ENCODE assay signal across 12 cellular contexts in the genomic region with DNA sequence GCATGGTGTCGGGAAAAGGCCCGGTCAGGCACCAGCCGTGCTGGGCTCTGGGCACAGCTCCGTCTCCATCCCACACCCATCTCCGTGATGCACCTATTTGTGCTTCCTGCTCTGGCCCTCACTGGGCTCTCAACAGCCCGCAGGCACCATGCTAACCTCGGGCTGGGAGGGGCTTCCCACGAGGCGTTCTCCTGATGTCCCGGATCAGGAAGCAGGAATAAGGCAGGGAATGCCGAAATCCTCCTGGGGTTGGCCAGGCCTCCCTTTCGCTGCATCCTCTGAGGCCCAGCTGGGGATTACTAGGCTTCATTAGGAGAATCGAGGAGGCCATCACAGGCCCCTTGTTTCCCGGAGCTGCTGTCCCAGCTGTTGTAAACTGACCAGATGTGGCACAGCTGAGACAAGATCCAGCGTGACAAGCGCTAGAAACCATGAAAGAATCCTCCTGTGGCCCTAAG.
A peak's percentile ranks its signal among the peaks of the same experiment; 100 is the strongest.
DNase-seq lines count a peak whose midpoint lies in the region; ATAC-seq lines count a peak whose summit lies in the region.
"Had no signal": no experiment of that assay in that cellular context is flagged by ENCODE, and none has a peak within 500 bp of the region (broad histone marks: within the 10 kb centered on the region; RNA-seq: fewer than 3 reads in every experiment).

No MANE protein-coding gene starts in this region.

- CTCF ChIA-PET in activated CD4-positive, alpha-beta memory T cell treated with anti-CD3 and anti-CD28 coated beads, Interleukin-2, amount 10 ng/mL, durations not matched to agents 7 days and 5 days (lab: Charles Lee) = interaction anchor here (1.2 to 3.5 kb wide), 8 partner anchors 13 to 69 kb away, joined by 4 to 24 read pairs (median 10); no protein-coding TSS in a partner anchor

- no peaks in the 10 kb centered on the region for H3K9me3 Mint-ChIP-seq in activated CD4-positive, alpha-beta memory T cell treated with anti-CD3 and anti-CD28 coated beads, Interleukin-2, amount 10 ng/mL, durations not matched to agents 7 days and 5 days
- no peaks in the 10 kb centered on the region for H3K9me3 Mint-ChIP-seq in immature natural killer cell
- H3K9me3 Mint-ChIP-seq: T-helper 1 cell treated with Interleukin-12 subunit alpha and Interleukin-12 subunit beta and Interleukin-4 antibody, amounts not matched to agents 30 μg/mL and 1 μg/mL, for 36 hours had no signal

- H3K4me1 Mint-ChIP-seq in activated CD4-positive, alpha-beta memory T cell treated with anti-CD3 and anti-CD28 coated beads, Interleukin-2, amount 10 ng/mL, durations not matched to agents 7 days and 5 days = peaks cover 75% of the 10 kb centered on the region
- H3K4me1 Mint-ChIP-seq in immature natural killer cell = peaks cover 96% of the 10 kb centered on the region in 2 donors

- H3K27me3 Mint-ChIP-seq in activated CD4-positive, alpha-beta memory T cell treated with anti-CD3 and anti-CD28 coated beads, Interleukin-2, amount 10 ng/mL, durations not matched to agents 7 days and 5 days = no peaks in the 10 kb centered on the region
- H3K27me3 Mint-ChIP-seq in immature natural killer cell (ENCODE audit: low read depth in 3 of 3) = peaks cover 7 to 23% (median 17%) of the 10 kb centered on the region in 3 donors

- no peak overlapping the region for H3K4me3 ChIP-seq in skin epidermis

- ATAC-seq in HG03159 (IDR thresholded peaks at IDR 0.05; ENCODE audit: unreplicated experiment) = no peak
- ATAC-seq in GM21528 (IDR thresholded peaks at IDR 0.05; ENCODE audit: low FRiP score, unreplicated experiment) = no peak

- H3K27ac Mint-ChIP-seq in activated CD4-positive, alpha-beta memory T cell treated with anti-CD3 and anti-CD28 coated beads, Interleukin-2, amount 10 ng/mL, durations not matched to agents 7 days and 5 days = peak overlapping the region; percentile 76
- peak overlapping the region; percentile 86 to 98 (median 92) for H3K27ac Mint-ChIP-seq in immature natural killer cell

- POLR2A ChIA-PET in activated CD4-positive, alpha-beta memory T cell treated with anti-CD3 and anti-CD28 coated beads, Interleukin-2, amount 10 ng/mL, durations not matched to agents 7 days and 5 days (lab: Charles Lee) = interaction anchor here (1.0 to 3.0 kb wide), 7 partner anchors 12 to 69 kb away, joined by 3 to 14 read pairs (median 9); no protein-coding TSS in a partner anchor

- DNase-seq in COLO829 (ENCODE audit: low spot score) = peak; percentile 23
- no peak for DNase-seq in activated CD4-positive, alpha-beta memory T cell treated with anti-CD3 and anti-CD28 coated beads, Interleukin-2, amount 10 ng/mL, durations not matched to agents 7 days and 5 days
- DNase-seq in immature natural killer cell = no peak
- no peak for DNase-seq in GF-D8 (lab: John Stamatoyannopoulos, UW)
- no peak for DNase-seq in NCI-H2227 treated with DMSO at 0.1 percent for 48 hours (lab: John Stamatoyannopoulos, UW)
- DNase-seq: activated T-cell treated with anti-CD3 and anti-CD28 coated beads, Interleukin-2, amount 50 U/mL, for 1 hour; NCI-H1048; NK-92 treated with Interleukin-12 subunit alpha and Interleukin-12 subunit beta, amount 100 ng/mL, for 24 hours had no signal

- peak overlapping the region in 19 of 21 experiments; percentile 6 to 81 (median 44) for H3K27ac ChIP-seq in skin epidermis

- peaks cover 55% of the 10 kb centered on the region for H3K36me3 Mint-ChIP-seq in activated CD4-positive, alpha-beta memory T cell treated with anti-CD3 and anti-CD28 coated beads, Interleukin-2, amount 10 ng/mL, durations not matched to agents 7 days and 5 days (ENCODE audit: low read depth)
- peaks cover 3 to 12% (median 9%) of the 10 kb centered on the region in 3 donors for H3K36me3 Mint-ChIP-seq in immature natural killer cell

- no peak overlapping the region for H3K4me3 Mint-ChIP-seq in activated CD4-positive, alpha-beta memory T cell treated with anti-CD3 and anti-CD28 coated beads, Interleukin-2, amount 10 ng/mL, durations not matched to agents 7 days and 5 days
- H3K4me3 Mint-ChIP-seq in immature natural killer cell = peak overlapping the region; percentile 50 to 82 (median 74)
- H3K4me3 Mint-ChIP-seq: T-helper 1 cell treated with Interleukin-12 subunit alpha and Interleukin-12 subunit beta and Interleukin-4 antibody, amounts not matched to agents 30 μg/mL and 1 μg/mL, for 36 hours had no signal
